In genomic region chr11:17354070-17354924, GRCh38 we compare ENCODE assay signal across 8 cellular contexts. TPM values are rescaled to one million over a fixed set of nuclear protein-coding genes. Genes with fewer than 3 reads are reported as not detected.
DNase-seq lines count a peak whose midpoint lies in the region; ATAC-seq and TF ChIP-seq lines count a peak whose summit lies in the region.

No MANE protein-coding gene starts in this region.

- H3K4me1 ChIP-seq in lung (ENCODE audit: control insufficient read depth in 2 of 2, insufficient read depth in 2 of 2, low read length in 2 of 2), result peaks cover 0 to 2% of the 10 kb centered on the region in 2 donors

- ATAC-seq in HG03159 (IDR thresholded peaks at IDR 0.05; ENCODE audit: unreplicated experiment) (peak; percentile 51), lung (ENCODE audit: insufficient read depth, low FRiP score) (peak; percentile 44), GM21576 (IDR thresholded peaks at IDR 0.05; ENCODE audit: unreplicated experiment) (no peak)

- TF ChIP-seq CTCF in dorsolateral prefrontal cortex (IDR thresholded peaks at IDR 0.05 in 54 of 56, conservative IDR thresholded peaks at IDR 0.05 in 2 of 56; ENCODE audit: low read depth in 1 of 56, partially characterized antibody in 56 of 56) (peak; percentile 48 to 81 (median 71)), lung (IDR thresholded peaks at IDR 0.05; ENCODE audit: control extremely low read depth, extremely low read depth) (peak; percentile 51)

- intact Hi-C loops in dorsolateral prefrontal cortex (cut with DNase I), result loop anchor here in 1 of 2 donors (10.0 kb wide), 1 partner anchor 149 kb away; the partner anchor contains the start of gene PIK3C2A

- H3K27me3 ChIP-seq in dorsolateral prefrontal cortex (no peaks in the 10 kb centered on the region), lung (ENCODE audit: control insufficient read depth, insufficient read depth) (no peaks in the 10 kb centered on the region)

- peak; percentile 48 for DNase-seq in GDM1 (lab: John Stamatoyannopoulos, UW)
- peak; percentile 69 for DNase-seq in NCI-H510A treated with DMSO at 0.1 percent for 48 hours (lab: John Stamatoyannopoulos, UW)
- peak; percentile 53 to 76 for DNase-seq in activated CD4-positive, alpha-beta T cell treated with anti-CD3 and anti-CD28 coated beads for 4 hours
- peak in 4 of 10 donors; percentile 52 to 80 (median 66) for DNase-seq in dorsolateral prefrontal cortex
- DNase-seq in lung (ENCODE audit: low spot score), result peak; percentile 74
- DNase-seq in stimulated activated CD8-positive, alpha-beta memory T cell treated with anti-CD3 and anti-CD28 coated beads, Interleukin-15, amount 100 ng/mL, for 1 hour (ENCODE audit: low read depth), result peak; percentile 41

- H3K27ac ChIP-seq in dorsolateral prefrontal cortex (peak overlapping the region in 50 of 59 donors; percentile 1 to 93 (median 84)), lung (ENCODE audit: low read depth in 1 of 2, low read length in 1 of 2) (no peak overlapping the region)

- no peaks in the 10 kb centered on the region for H3K9me3 ChIP-seq in lung (ENCODE audit: control insufficient read depth in 2 of 2, insufficient read depth in 1 of 2, low read length in 1 of 2)

- WGBS in lung, 2 donors, result 21 to 26% methylated on average over 9 of the region's 9 CpGs

- H3K4me3 ChIP-seq in dorsolateral prefrontal cortex (peak overlapping the region; percentile 57 to 85 (median 73)), lung (no peak overlapping the region)

- H3K36me3 ChIP-seq in lung (ENCODE audit: control insufficient read depth in 2 of 2, insufficient read depth in 2 of 2, low read length in 2 of 2), result peaks cover 1 to 3% of the 10 kb centered on the region in 2 donors

RNA-seq across cellular contexts. Expression of gene NCR3LG1, which starts 2.7 kb away (rescaled TPM):
- total RNA-seq in dorsolateral prefrontal cortex (10 to 100 TPM in 118 of 120 experiments, 1 to 10 TPM in 2; 6.7 to 30.4 (median 18.1) TPM), lung (1 to 10 TPM; 1.3 to 5.8 TPM)
- polyA plus RNA-seq in lung, result 1 to 10 TPM in 1 of 2 donors, under 1 TPM in 1; 0.94 to 3.0 TPM

RNA-seq across cellular contexts. Expression of gene KCNJ11, which starts 34.2 kb away (rescaled TPM):
- total RNA-seq in dorsolateral prefrontal cortex (10 to 100 TPM in 119 of 120 experiments, 1 to 10 TPM in 1; 6.2 to 31.2 (median 19.8) TPM), lung (1 to 10 TPM; 2.3 to 4.5 TPM)
- 1 to 10 TPM; 2.5 to 3.1 TPM for polyA plus RNA-seq in lung

Comparison
In these comparisons a context has a peak if more than half of its experiments do, and no peak if none do; other contexts are left out.
1. H3K27ac ChIP-seq: peak in dorsolateral prefrontal cortex (50 of 59); none in lung (0 of 2).